In genomic region chr11:6437423-6437822, GRCh38 we compare ENCODE assay signal across 13 cellular contexts. TPM values are rescaled to one million over a fixed set of nuclear protein-coding genes. Genes with fewer than 3 reads are reported as not detected.
DNase-seq lines count a peak whose midpoint lies in the region; ATAC-seq, FAIRE-seq and TF ChIP-seq lines count a peak whose summit lies in the region.
"Had no signal": no experiment of that assay in that cellular context is flagged by ENCODE, and none has a peak within 500 bp of the region (broad histone marks: within the 10 kb centered on the region; RNA-seq: fewer than 3 reads in every experiment).

No MANE protein-coding gene starts in this region.

- no peak for FAIRE-seq in HepG2 (lab: Jason Lieb, UNC)
- FAIRE-seq: A549, H1 had no signal

- H2AFZ ChIP-seq in HepG2 (ENCODE audit: low read length), result no peak overlapping the region
- H2AFZ ChIP-seq in OCI-LY7 (ENCODE audit: low read length), result peak overlapping the region; percentile 83; the same call in 1 of the 2 replicates

- peak in 1 of 2 donors; percentile 15 for TF ChIP-seq RAD21 in liver (IDR thresholded peaks at IDR 0.05)
- no peak for TF ChIP-seq RAD21 in HepG2 (CRISPR knock-in tag; IDR thresholded peaks at IDR 0.05)

- DNase-seq in HepG2 (ENCODE audit: low spot score), result no peak
- no peak for DNase-seq in OCI-LY7 (ENCODE audit: low spot score)
- peak; percentile 81 for DNase-seq in mesenteric fat pad (ENCODE audit: low spot score)
- no peak for DNase-seq in occipital lobe (lab: John Stamatoyannopoulos, UW)
- no peak for DNase-seq in effector memory CD4-positive, alpha-beta T cell
- DNase-seq: Calu3; CD8-positive, alpha-beta T cell; DMS79 treated with DMSO at 0.1 percent for 48 hours; H9 had no signal

- CTCF ChIA-PET in HepG2 (lab: Yijun Ruan, JAX; ENCODE audit: low intra/inter-chr PET ratio, low total read pairs) (no interaction called here), OCI-LY7 (lab: Charles Lee; ENCODE audit: unreplicated experiment) (interaction anchor here (1.2 to 4.0 kb wide), 3 partner anchors 18 to 246 kb away, joined by 4 to 23 read pairs (median 4); partner anchors contain the start of genes APBB1 and MRPL17)

- H3K36me3 ChIP-seq in liver (ENCODE audit: control insufficient read depth in 4 of 4, insufficient read depth in 3 of 4, low read depth in 1 of 4, low read length in 3 of 4) (peaks cover 3 to 32% (median 21%) of the 10 kb centered on the region in 4 donors), HepG2 (replicated peaks in 1 of 2; ENCODE audit: control insufficient read depth in 1 of 2, insufficient read depth in 2 of 2, low read length in 2 of 2) (no peaks in the 10 kb centered on the region), OCI-LY7 (ENCODE audit: insufficient read depth, low read length) (no peaks in the 10 kb centered on the region)
- no peaks in the 10 kb centered on the region for H3K36me3 ChIP-seq in effector memory CD4-positive, alpha-beta T cell (ENCODE audit: control insufficient read depth, insufficient read depth, low read length)

- H3K79me2 ChIP-seq in HepG2 (ENCODE audit: insufficient read depth, low read length), result no peaks in the 10 kb centered on the region
- H3K79me2 ChIP-seq in OCI-LY7 (ENCODE audit: insufficient read depth, low read depth, low read length), result no peaks in the 10 kb centered on the region

- BruUV-seq in HepG2 (replicated peaks; lab: Mats Ljungman, UMichigan) (no TSS peak), OCI-LY7 (replicated peaks; lab: Mats Ljungman, UMichigan) (no TSS peak)

- peak overlapping the region; percentile 66 to 98 (median 97) for H3K4me3 ChIP-seq in liver (ENCODE audit: low read depth in 1 of 3, low read length in 3 of 3)
- H3K4me3 ChIP-seq in HepG2 (replicated peaks in 1 of 3; ENCODE audit: insufficient read depth in 1 of 3, low read depth in 2 of 3, low read length in 3 of 3), result no peak overlapping the region
- H3K4me3 ChIP-seq in OCI-LY7 (ENCODE audit: low read depth, low read length, poor library complexity, severe bottlenecking), result no peak overlapping the region
- no peak overlapping the region for H3K4me3 ChIP-seq in effector memory CD4-positive, alpha-beta T cell (ENCODE audit: insufficient read depth, low read depth, low read length, poor library complexity, severe bottlenecking)
- H3K4me3 ChIP-seq: A549 had no signal

- H3K9me3 ChIP-seq in liver (ENCODE audit: control insufficient read depth in 4 of 4, low read length in 3 of 4) (no peaks in the 10 kb centered on the region), HepG2 (ENCODE audit: low read length) (no peaks in the 10 kb centered on the region), OCI-LY7 (ENCODE audit: low read length) (no peaks in the 10 kb centered on the region)
- H3K9me3 ChIP-seq in effector memory CD4-positive, alpha-beta T cell (ENCODE audit: control insufficient read depth, low read length), result no peaks in the 10 kb centered on the region
- H3K9me3 ChIP-seq: A549 had no signal

- no peaks in the 10 kb centered on the region for H3K9me2 ChIP-seq in OCI-LY7 (ENCODE audit: insufficient read depth, low read length)

- TF ChIP-seq CTCF in liver (IDR thresholded peaks at IDR 0.05; ENCODE audit: low read depth, low read length, missing input control), result no peak
- TF ChIP-seq CTCF in HepG2 (CRISPR knock-in tag; IDR thresholded peaks at IDR 0.05), result no peak
- no peak for TF ChIP-seq CTCF in OCI-LY7 (conservative IDR thresholded peaks at IDR 0.05; ENCODE audit: low read length)

- H3K4me1 ChIP-seq in liver (ENCODE audit: control insufficient read depth in 4 of 4, insufficient read depth in 4 of 4, low read length in 3 of 4) (peaks cover 0 to 40% (median 23%) of the 10 kb centered on the region in 4 donors), HepG2 (ENCODE audit: insufficient read depth, low read length) (peaks cover 49% of the 10 kb centered on the region), OCI-LY7 (ENCODE audit: insufficient read depth, low read length, poor library complexity, severe bottlenecking) (peaks cover 84% of the 10 kb centered on the region)
- peaks cover 16% of the 10 kb centered on the region for H3K4me1 ChIP-seq in effector memory CD4-positive, alpha-beta T cell (ENCODE audit: control insufficient read depth, insufficient read depth, low read length, poor library complexity, severe bottlenecking)

- TF ChIP-seq EP300 in HepG2 (IDR thresholded peaks at IDR 0.05; ENCODE audit: low read depth in 2 of 2, low read length in 2 of 2), result no peak
- TF ChIP-seq EP300 in HepG2 (CRISPR knock-in tag; IDR thresholded peaks at IDR 0.05; ENCODE audit: borderline replicate concordance), result no peak

- TF ChIP-seq POLR2A in HepG2 (IDR thresholded peaks at IDR 0.05; ENCODE audit: insufficient read depth in 1 of 2, low read depth in 2 of 2, low read length in 2 of 2), result no peak

- in situ Hi-C loops in HepG2 (cut with HindIII; ENCODE audit: extremely low pct_ligation_motif_present, low pct_unique_long_range_greater_than_20kb), result no loop called here

- POLR2A ChIA-PET in HepG2 (lab: Yijun Ruan, JAX), result no interaction called here
- POLR2A ChIA-PET in OCI-LY7 (lab: Charles Lee), result interaction anchor here (0.7 to 3.1 kb wide), 8 partner anchors 17 to 59 kb away, joined by 3 to 17 read pairs (median 3); partner anchors contain the start of gene APBB1

- no peak for ATAC-seq in HepG2
- ATAC-seq: A549 had no signal

- H3K27ac ChIP-seq in liver (ENCODE audit: low read depth in 1 of 2, low read length in 2 of 2) (peak overlapping the region in 1 of 2 donors; percentile 10), HepG2 (ENCODE audit: extremely low read length, insufficient read depth, low read length) (no peak overlapping the region), OCI-LY7 (ENCODE audit: low read depth, low read length, poor library complexity, severe bottlenecking) (no peak overlapping the region)
- no peak overlapping the region for H3K27ac ChIP-seq in effector memory CD4-positive, alpha-beta T cell (ENCODE audit: insufficient read depth, low read length, poor library complexity, severe bottlenecking)
- H3K27ac ChIP-seq: 22Rv1, A549 had no signal

- H3K4me2 ChIP-seq in HepG2 (ENCODE audit: low read depth, low read length) (no peak overlapping the region), OCI-LY7 (ENCODE audit: low read length) (peak overlapping the region; percentile 40)
- H3K4me2 ChIP-seq: A549 had no signal

- intact Hi-C loops in HepG2 (cut with micrococcal nuclease; ENCODE audit: unreplicated experiment) (no loop called here), OCI-LY7 (cut with micrococcal nuclease; ENCODE audit: unreplicated experiment) (loop anchor here (5.0 kb wide), 1 partner anchor 490 kb away; the partner anchor contains the start of gene ZNF215)

- H3K27me3 ChIP-seq in liver (ENCODE audit: control insufficient read depth in 4 of 4, insufficient read depth in 4 of 4, low read length in 3 of 4) (no peaks in the 10 kb centered on the region), HepG2 (ENCODE audit: control insufficient read depth in 1 of 2, insufficient read depth in 2 of 2, low read length in 2 of 2) (no peaks in the 10 kb centered on the region)
- H3K27me3 ChIP-seq in effector memory CD4-positive, alpha-beta T cell (replicated peaks; ENCODE audit: control insufficient read depth, insufficient read depth, low read length, poor library complexity, severe bottlenecking), result no peaks in the 10 kb centered on the region

- H4K20me1 ChIP-seq in HepG2 (ENCODE audit: insufficient read depth, low read length) (no peaks in the 10 kb centered on the region), OCI-LY7 (ENCODE audit: insufficient read depth, low read length) (no peaks in the 10 kb centered on the region)

- no peak overlapping the region for H3K9ac ChIP-seq in liver (ENCODE audit: low read depth in 1 of 2, low read length in 2 of 2)
- no peak overlapping the region for H3K9ac ChIP-seq in HepG2 (ENCODE audit: insufficient read depth, low read depth, low read length)

- WGBS in liver, result 48% methylated on average over 12 of the region's 12 CpGs
- 92% methylated on average over 12 of the region's 12 CpGs for WGBS in HepG2 (ENCODE audit: low lambda C conversion rate)

RNA-seq across cellular contexts. Expression of gene HPX, which starts 3.4 kb away (rescaled TPM):
- total RNA-seq in liver (1,000 to 10,000 TPM; 2,251 to 9,224 TPM), HepG2 (2016; rRNA removed; fragmentation: Illumina TruSeq; extraction: Trizol) (29.6 and 57.4 TPM in 2 replicates), OCI-LY7 (2022) (1.2 and 5.2 TPM in 2 replicates), mesenteric fat pad (1.1 TPM), occipital lobe (2.3 TPM)
- polyA plus RNA-seq in liver (1,000 to 10,000 TPM; 5,349 to 6,171 TPM), HepG2 (2011; rRNA removed) (6.2 and 9.2 TPM in 2 replicates)
- 7.4 and 9.1 TPM in 2 replicates for total RNA-seq in HepG2 (2016; cell fraction: cytosol; rRNA removed; fragmentation: Illumina TruSeq; extraction: Trizol; ENCODE audit: low read depth)
- total RNA-seq in HepG2 (2016; cell fraction: insoluble cytoplasmic fraction; rRNA removed; fragmentation: Illumina TruSeq; extraction: Trizol), result 28.5 and 59.2 TPM in 2 replicates
- total RNA-seq in HepG2 (2016; cell fraction: membrane; rRNA removed; fragmentation: Illumina TruSeq; extraction: Trizol), result 9.6 and 11.3 TPM in 2 replicates
- total RNA-seq in HepG2 (2016; cell fraction: nucleus; rRNA removed; fragmentation: Illumina TruSeq; extraction: Trizol), result 60.0 and 62.1 TPM in 2 replicates
- 7.9 and 10.5 TPM in 2 replicates for polyA plus RNA-seq in HepG2 (2011; cell fraction: cytosol; rRNA removed)
- polyA plus RNA-seq in HepG2 (2011; cell fraction: nucleus; rRNA removed), result 6.2 and 6.6 TPM in 2 replicates
- 1.3 and 1.4 TPM in 2 replicates for polyA plus RNA-seq in HepG2 (2012)
- 6.7 and 7.9 TPM in 2 replicates for polyA plus RNA-seq in HepG2 (2016; cell fraction: cytosol; fragmentation: Illumina TruSeq; extraction: Trizol; ENCODE audit: low read depth)
- 28.3 and 32.1 TPM in 2 replicates for polyA plus RNA-seq in HepG2 (2016; cell fraction: insoluble cytoplasmic fraction; fragmentation: Illumina TruSeq; extraction: Trizol; ENCODE audit: low read depth)
- 8.6 and 17.5 TPM in 2 replicates for polyA plus RNA-seq in HepG2 (2016; cell fraction: membrane; fragmentation: Illumina TruSeq; extraction: Trizol; ENCODE audit: low read depth)
- 86.2 and 88.6 TPM in 2 replicates for polyA plus RNA-seq in HepG2 (2016; cell fraction: nucleus; fragmentation: Illumina TruSeq; extraction: Trizol; ENCODE audit: insufficient read depth, low read depth)
- 0.26 and 20.4 TPM in 2 replicates for polyA minus RNA-seq in HepG2 (2011; rRNA and poly(A)+ RNA removed; ENCODE audit: low replicate concordance)
- polyA minus RNA-seq in HepG2 (2011; cell fraction: cytosol; rRNA and poly(A)+ RNA removed), result 3.1 and 4.2 TPM in 2 replicates
- 4.1 and 4.5 TPM in 2 replicates for polyA minus RNA-seq in HepG2 (2011; cell fraction: nucleus; rRNA and poly(A)+ RNA removed)
- 0.16 TPM in 1 of 2 replicates, not detected in the other for total RNA-seq in OCI-LY7 (2014; rRNA removed; shearing (Covaris generic))

RNA-seq across cellular contexts. Expression of gene APBB1, which starts 18.5 kb away (rescaled TPM):
- 1 to 10 TPM; 8.1 to 8.6 TPM for total RNA-seq in liver
- polyA plus RNA-seq in liver, result 1 to 10 TPM; 2.5 to 4.5 TPM
- 2.4 and 3.5 TPM in 2 replicates for total RNA-seq in HepG2 (2016; rRNA removed; fragmentation: Illumina TruSeq; extraction: Trizol)
- 1.0 and 1.7 TPM in 2 replicates for total RNA-seq in HepG2 (2016; cell fraction: cytosol; rRNA removed; fragmentation: Illumina TruSeq; extraction: Trizol; ENCODE audit: low read depth)
- 2.1 and 2.8 TPM in 2 replicates for total RNA-seq in HepG2 (2016; cell fraction: insoluble cytoplasmic fraction; rRNA removed; fragmentation: Illumina TruSeq; extraction: Trizol)
- 1.9 and 2.4 TPM in 2 replicates for total RNA-seq in HepG2 (2016; cell fraction: membrane; rRNA removed; fragmentation: Illumina TruSeq; extraction: Trizol)
- 1.5 and 2.5 TPM in 2 replicates for total RNA-seq in HepG2 (2016; cell fraction: nucleus; rRNA removed; fragmentation: Illumina TruSeq; extraction: Trizol)
- polyA plus RNA-seq in HepG2 (2011; rRNA removed), result 1.7 and 2.4 TPM in 2 replicates
- 1.7 and 1.8 TPM in 2 replicates for polyA plus RNA-seq in HepG2 (2011; cell fraction: cytosol; rRNA removed)
- 3.0 and 5.2 TPM in 2 replicates for polyA plus RNA-seq in HepG2 (2011; cell fraction: nucleus; rRNA removed)
- polyA plus RNA-seq in HepG2 (2012), result 0.78 and 1.0 TPM in 2 replicates
- polyA plus RNA-seq in HepG2 (2016; cell fraction: cytosol; fragmentation: Illumina TruSeq; extraction: Trizol; ENCODE audit: low read depth), result 1.1 and 1.3 TPM in 2 replicates
- 1.9 and 2.0 TPM in 2 replicates for polyA plus RNA-seq in HepG2 (2016; cell fraction: insoluble cytoplasmic fraction; fragmentation: Illumina TruSeq; extraction: Trizol; ENCODE audit: low read depth)
- 1.4 and 1.5 TPM in 2 replicates for polyA plus RNA-seq in HepG2 (2016; cell fraction: membrane; fragmentation: Illumina TruSeq; extraction: Trizol; ENCODE audit: low read depth)
- 2.7 and 3.0 TPM in 2 replicates for polyA plus RNA-seq in HepG2 (2016; cell fraction: nucleus; fragmentation: Illumina TruSeq; extraction: Trizol; ENCODE audit: insufficient read depth, low read depth)
- 0.37 and 2.9 TPM in 2 replicates for polyA minus RNA-seq in HepG2 (2011; rRNA and poly(A)+ RNA removed; ENCODE audit: low replicate concordance)
- 0.44 and 2.0 TPM in 2 replicates for polyA minus RNA-seq in HepG2 (2011; cell fraction: cytosol; rRNA and poly(A)+ RNA removed)
- polyA minus RNA-seq in HepG2 (2011; cell fraction: nucleus; rRNA and poly(A)+ RNA removed), result 1.9 and 2.4 TPM in 2 replicates
- 30.4 and 36.1 TPM in 2 replicates for total RNA-seq in OCI-LY7 (2014; rRNA removed; shearing (Covaris generic))
- 25.5 and 28.3 TPM in 2 replicates for total RNA-seq in OCI-LY7 (2022)
- total RNA-seq in mesenteric fat pad, result 31.3 TPM
- 266 TPM for total RNA-seq in occipital lobe

RNA-seq across cellular contexts. Expression of gene TRIM3, which starts 36.3 kb away (rescaled TPM):
- total RNA-seq in liver, result 10 to 100 TPM in 1 of 2 donors, 1 to 10 TPM in 1; 8.1 to 12.7 TPM
- 10 to 100 TPM in 1 of 2 donors, 1 to 10 TPM in 1; 5.2 to 10.1 TPM for polyA plus RNA-seq in liver
- total RNA-seq in HepG2 (2016; rRNA removed; fragmentation: Illumina TruSeq; extraction: Trizol), result 2.8 and 6.3 TPM in 2 replicates
- total RNA-seq in HepG2 (2016; cell fraction: cytosol; rRNA removed; fragmentation: Illumina TruSeq; extraction: Trizol; ENCODE audit: low read depth), result 0.40 and 0.79 TPM in 2 replicates
- 2.4 and 5.9 TPM in 2 replicates for total RNA-seq in HepG2 (2016; cell fraction: insoluble cytoplasmic fraction; rRNA removed; fragmentation: Illumina TruSeq; extraction: Trizol)
- total RNA-seq in HepG2 (2016; cell fraction: membrane; rRNA removed; fragmentation: Illumina TruSeq; extraction: Trizol), result 1.2 and 1.5 TPM in 2 replicates
- total RNA-seq in HepG2 (2016; cell fraction: nucleus; rRNA removed; fragmentation: Illumina TruSeq; extraction: Trizol), result 9.6 and 9.9 TPM in 2 replicates
- polyA plus RNA-seq in HepG2 (2011; rRNA removed), result 3.6 and 4.9 TPM in 2 replicates
- polyA plus RNA-seq in HepG2 (2011; cell fraction: cytosol; rRNA removed), result 1.5 and 2.1 TPM in 2 replicates
- polyA plus RNA-seq in HepG2 (2011; cell fraction: nucleus; rRNA removed), result 25.2 and 26.5 TPM in 2 replicates
- 2.3 and 2.8 TPM in 2 replicates for polyA plus RNA-seq in HepG2 (2012)
- 0.49 and 0.53 TPM in 2 replicates for polyA plus RNA-seq in HepG2 (2016; cell fraction: cytosol; fragmentation: Illumina TruSeq; extraction: Trizol; ENCODE audit: low read depth)
- 1.6 and 2.7 TPM in 2 replicates for polyA plus RNA-seq in HepG2 (2016; cell fraction: insoluble cytoplasmic fraction; fragmentation: Illumina TruSeq; extraction: Trizol; ENCODE audit: low read depth)
- 0.80 and 1.3 TPM in 2 replicates for polyA plus RNA-seq in HepG2 (2016; cell fraction: membrane; fragmentation: Illumina TruSeq; extraction: Trizol; ENCODE audit: low read depth)
- 25.5 and 27.0 TPM in 2 replicates for polyA plus RNA-seq in HepG2 (2016; cell fraction: nucleus; fragmentation: Illumina TruSeq; extraction: Trizol; ENCODE audit: insufficient read depth, low read depth)
- polyA minus RNA-seq in HepG2 (2011; rRNA and poly(A)+ RNA removed; ENCODE audit: low replicate concordance), result 5.6 and 9.8 TPM in 2 replicates
- polyA minus RNA-seq in HepG2 (2011; cell fraction: cytosol; rRNA and poly(A)+ RNA removed), result 1.6 and 3.3 TPM in 2 replicates
- 6.6 and 8.3 TPM in 2 replicates for polyA minus RNA-seq in HepG2 (2011; cell fraction: nucleus; rRNA and poly(A)+ RNA removed)
- 8.5 and 21.3 TPM in 2 replicates for total RNA-seq in OCI-LY7 (2014; rRNA removed; shearing (Covaris generic))
- 14.7 and 15.5 TPM in 2 replicates for total RNA-seq in OCI-LY7 (2022)
- 20.5 TPM for total RNA-seq in mesenteric fat pad
- 65.4 TPM for total RNA-seq in occipital lobe

RNA-seq across cellular contexts. Expression of gene ARFIP2, which starts 43.7 kb away (rescaled TPM):
- total RNA-seq in liver, result 10 to 100 TPM; 16.2 to 42.0 TPM
- polyA plus RNA-seq in liver, result 10 to 100 TPM; 21.3 to 26.3 TPM
- total RNA-seq in HepG2 (2016; rRNA removed; fragmentation: Illumina TruSeq; extraction: Trizol), result 58.9 and 60.2 TPM in 2 replicates
- total RNA-seq in HepG2 (2016; cell fraction: cytosol; rRNA removed; fragmentation: Illumina TruSeq; extraction: Trizol; ENCODE audit: low read depth), result 17.5 and 22.7 TPM in 2 replicates
- 61.0 and 64.1 TPM in 2 replicates for total RNA-seq in HepG2 (2016; cell fraction: insoluble cytoplasmic fraction; rRNA removed; fragmentation: Illumina TruSeq; extraction: Trizol)
- 47.3 and 49.4 TPM in 2 replicates for total RNA-seq in HepG2 (2016; cell fraction: membrane; rRNA removed; fragmentation: Illumina TruSeq; extraction: Trizol)
- 42.8 and 48.3 TPM in 2 replicates for total RNA-seq in HepG2 (2016; cell fraction: nucleus; rRNA removed; fragmentation: Illumina TruSeq; extraction: Trizol)
- polyA plus RNA-seq in HepG2 (2011; rRNA removed), result 56.6 TPM in 2 replicates
- 46.2 and 52.7 TPM in 2 replicates for polyA plus RNA-seq in HepG2 (2011; cell fraction: cytosol; rRNA removed)
- 94.3 and 111 TPM in 2 replicates for polyA plus RNA-seq in HepG2 (2011; cell fraction: nucleus; rRNA removed)
- 27.4 and 32.7 TPM in 2 replicates for polyA plus RNA-seq in HepG2 (2012)
- 19.3 and 24.9 TPM in 2 replicates for polyA plus RNA-seq in HepG2 (2016; cell fraction: cytosol; fragmentation: Illumina TruSeq; extraction: Trizol; ENCODE audit: low read depth)
- 64.8 and 65.3 TPM in 2 replicates for polyA plus RNA-seq in HepG2 (2016; cell fraction: insoluble cytoplasmic fraction; fragmentation: Illumina TruSeq; extraction: Trizol; ENCODE audit: low read depth)
- polyA plus RNA-seq in HepG2 (2016; cell fraction: membrane; fragmentation: Illumina TruSeq; extraction: Trizol; ENCODE audit: low read depth), result 38.0 and 38.5 TPM in 2 replicates
- polyA plus RNA-seq in HepG2 (2016; cell fraction: nucleus; fragmentation: Illumina TruSeq; extraction: Trizol; ENCODE audit: insufficient read depth, low read depth), result 93.4 and 95.4 TPM in 2 replicates
- 40.2 and 91.9 TPM in 2 replicates for polyA minus RNA-seq in HepG2 (2011; rRNA and poly(A)+ RNA removed; ENCODE audit: low replicate concordance)
- polyA minus RNA-seq in HepG2 (2011; cell fraction: cytosol; rRNA and poly(A)+ RNA removed), result 13.5 and 13.6 TPM in 2 replicates
- 52.7 and 55.4 TPM in 2 replicates for polyA minus RNA-seq in HepG2 (2011; cell fraction: nucleus; rRNA and poly(A)+ RNA removed)
- total RNA-seq in OCI-LY7 (2014; rRNA removed; shearing (Covaris generic)), result 40.7 and 55.9 TPM in 2 replicates
- total RNA-seq in OCI-LY7 (2022), result 44.0 and 49.0 TPM in 2 replicates
- 41.5 TPM for total RNA-seq in mesenteric fat pad
- total RNA-seq in occipital lobe, result 25.3 TPM

RNA-seq across cellular contexts. Expression of gene TIMM10B, which starts 43.9 kb away (rescaled TPM):
- total RNA-seq in liver, result 10 to 100 TPM; 16.9 to 31.9 TPM
- 10 to 100 TPM; 16.1 to 16.4 TPM for polyA plus RNA-seq in liver
- total RNA-seq in HepG2 (2016; rRNA removed; fragmentation: Illumina TruSeq; extraction: Trizol), result 39.5 and 60.1 TPM in 2 replicates
- total RNA-seq in HepG2 (2016; cell fraction: cytosol; rRNA removed; fragmentation: Illumina TruSeq; extraction: Trizol; ENCODE audit: low read depth), result 10.8 and 13.1 TPM in 2 replicates
- total RNA-seq in HepG2 (2016; cell fraction: insoluble cytoplasmic fraction; rRNA removed; fragmentation: Illumina TruSeq; extraction: Trizol), result 43.3 and 66.3 TPM in 2 replicates
- total RNA-seq in HepG2 (2016; cell fraction: membrane; rRNA removed; fragmentation: Illumina TruSeq; extraction: Trizol), result 26.2 and 32.5 TPM in 2 replicates
- 41.4 and 43.0 TPM in 2 replicates for total RNA-seq in HepG2 (2016; cell fraction: nucleus; rRNA removed; fragmentation: Illumina TruSeq; extraction: Trizol)
- polyA plus RNA-seq in HepG2 (2011; rRNA removed), result 34.9 and 38.5 TPM in 2 replicates
- 34.0 and 35.1 TPM in 2 replicates for polyA plus RNA-seq in HepG2 (2011; cell fraction: cytosol; rRNA removed)
- polyA plus RNA-seq in HepG2 (2011; cell fraction: nucleus; rRNA removed), result 67.7 and 87.1 TPM in 2 replicates
- 20.8 and 27.0 TPM in 2 replicates for polyA plus RNA-seq in HepG2 (2012)
- 11.9 and 14.7 TPM in 2 replicates for polyA plus RNA-seq in HepG2 (2016; cell fraction: cytosol; fragmentation: Illumina TruSeq; extraction: Trizol; ENCODE audit: low read depth)
- 45.0 and 46.2 TPM in 2 replicates for polyA plus RNA-seq in HepG2 (2016; cell fraction: insoluble cytoplasmic fraction; fragmentation: Illumina TruSeq; extraction: Trizol; ENCODE audit: low read depth)
- polyA plus RNA-seq in HepG2 (2016; cell fraction: membrane; fragmentation: Illumina TruSeq; extraction: Trizol; ENCODE audit: low read depth), result 19.4 and 23.0 TPM in 2 replicates
- 39.7 and 43.3 TPM in 2 replicates for polyA plus RNA-seq in HepG2 (2016; cell fraction: nucleus; fragmentation: Illumina TruSeq; extraction: Trizol; ENCODE audit: insufficient read depth, low read depth)
- polyA minus RNA-seq in HepG2 (2011; rRNA and poly(A)+ RNA removed; ENCODE audit: low replicate concordance), result 42.9 and 55.1 TPM in 2 replicates
- polyA minus RNA-seq in HepG2 (2011; cell fraction: cytosol; rRNA and poly(A)+ RNA removed), result 12.4 and 20.8 TPM in 2 replicates
- polyA minus RNA-seq in HepG2 (2011; cell fraction: nucleus; rRNA and poly(A)+ RNA removed), result 102 and 116 TPM in 2 replicates
- total RNA-seq in OCI-LY7 (2014; rRNA removed; shearing (Covaris generic)), result 43.7 and 52.8 TPM in 2 replicates
- 49.9 and 54.6 TPM in 2 replicates for total RNA-seq in OCI-LY7 (2022)
- total RNA-seq in mesenteric fat pad, result 35.9 TPM
- 26.7 TPM for total RNA-seq in occipital lobe

Comparison
In these comparisons a context has a peak if more than half of its experiments do, and no peak if none do; other contexts are left out.
1. H3K4me3 ChIP-seq: peak in liver (3 of 3); none in HepG2 (0 of 3), OCI-LY7 (single experiment) and effector memory CD4-positive, alpha-beta T cell (single experiment).
2. RNA of gene HPX, which starts 3.4 kb away (total RNA-seq): 2,251 to 9,224 TPM in liver; 7.4 to 62.1 TPM in HepG2, 0.16 to 5.2 TPM in OCI-LY7, 2.3 TPM in occipital lobe (single experiment) and 1.1 TPM in mesenteric fat pad (single experiment); every median in the first group is over 10 times any median in the second.